In the genomic region with DNA sequence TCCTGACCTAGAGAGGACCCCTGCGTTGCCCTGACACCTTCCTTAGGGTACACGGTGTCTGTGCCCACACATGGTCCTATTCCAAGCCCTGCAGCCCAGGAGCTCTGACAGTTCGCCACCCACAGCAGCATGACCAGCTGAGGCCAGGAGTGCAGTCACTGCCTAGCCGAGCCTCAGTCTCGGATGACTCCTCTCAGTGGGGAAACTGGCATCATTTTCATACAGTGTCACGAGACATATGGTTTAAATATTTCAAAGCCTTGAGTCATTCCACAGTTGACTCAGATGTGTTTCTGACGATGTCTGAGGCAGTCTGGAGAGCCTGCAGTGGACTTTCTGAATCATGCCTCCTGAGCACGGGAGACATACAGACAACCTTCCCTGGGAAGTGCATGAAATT, we compare ENCODE assay signal across 9 cellular contexts.
A peak's percentile ranks its signal among the peaks of the same experiment; 100 is the strongest.
DNase-seq lines count a peak whose midpoint lies in the region; ATAC-seq, FAIRE-seq and TF ChIP-seq lines count a peak whose summit lies in the region.
"Had no signal": no experiment of that assay in that cellular context is flagged by ENCODE, and none has a peak within 500 bp of the region (broad histone marks: within the 10 kb centered on the region; RNA-seq: fewer than 3 reads in every experiment).

No MANE protein-coding gene starts in this region.

- H3K36me3 ChIP-seq in HEK293 (ENCODE audit: control insufficient read depth in 2 of 2, insufficient read depth in 1 of 2, low read length in 2 of 2) (no peaks in the 10 kb centered on the region), mucosa of descending colon (ENCODE audit: low read depth) (no peaks in the 10 kb centered on the region), thyroid gland (no peaks in the 10 kb centered on the region)
- H3K36me3 ChIP-seq: right lobe of liver had no signal

- H3K9me3 ChIP-seq in AG04450 (ENCODE audit: control insufficient read depth, insufficient read depth, low read length): no peaks in the 10 kb centered on the region
- no peaks in the 10 kb centered on the region for H3K9me3 ChIP-seq in HEK293 (ENCODE audit: control insufficient read depth, insufficient read depth, low read depth, low read length)
- H3K9me3 ChIP-seq in mucosa of descending colon: no peaks in the 10 kb centered on the region
- H3K9me3 ChIP-seq in thyroid gland: no peaks in the 10 kb centered on the region
- H3K9me3 ChIP-seq: right lobe of liver had no signal

- H3K36me3 Mint-ChIP-seq in activated T-helper 2 cell treated with anti-CD3 and anti-CD28 coated beads, Interferon-gamma antibody, Interleukin-2, Interleukin-4, amounts not matched to agents 10 μg/mL and 5 μg/mL and 100 μg/mL, durations not matched to agents 14 hours and 24 hours and 36 hours (ENCODE audit: low read depth): no peaks in the 10 kb centered on the region

- CTCF ChIA-PET in AG04450 (lab: Charles Lee) (interaction anchor here (0.6 kb wide), 1 partner anchor 154 kb away, joined by 3 read pairs; no protein-coding TSS in a partner anchor), HEK293 (lab: Yijun Ruan, JAX) (no interaction called here)

- H3K27me3 Mint-ChIP-seq in activated T-helper 2 cell treated with anti-CD3 and anti-CD28 coated beads, Interferon-gamma antibody, Interleukin-2, Interleukin-4, amounts not matched to agents 10 μg/mL and 5 μg/mL and 100 μg/mL, durations not matched to agents 14 hours and 24 hours and 36 hours (ENCODE audit: low read depth): peaks cover 39% of the 10 kb centered on the region

- intact Hi-C loops in activated T-helper 2 cell treated with anti-CD3 and anti-CD28 coated beads, Interferon-gamma antibody, Interleukin-2, Interleukin-4, amounts not matched to agents 10 μg/mL and 5 μg/mL and 100 μg/mL, durations not matched to agents 14 hours and 24 hours and 36 hours (cut with micrococcal nuclease): no loop called here
- intact Hi-C loops in mucosa of descending colon (cut with DNase I, micrococcal nuclease): no loop called here
- intact Hi-C loops in thyroid gland (cut with DNase I): no loop called here

- DNase-seq in AG04450 (ENCODE audit: low read depth, low spot score) (peak; percentile 91), mucosa of descending colon (no peak), GM19239 (ENCODE audit: insufficient read length, low spot score) (no peak), nucleus accumbens (lab: John Stamatoyannopoulos, UW) (no peak), thyroid gland (no peak), cerebellar cortex (ENCODE audit: low spot score) (no peak)
- DNase-seq in activated T-helper 2 cell treated with anti-CD3 and anti-CD28 coated beads, Interferon-gamma antibody, Interleukin-2, Interleukin-4, amounts not matched to agents 10 μg/mL and 5 μg/mL and 100 μg/mL, durations not matched to agents 14 hours and 24 hours and 36 hours (ENCODE audit: low spot score): peak; percentile 13
- DNase-seq: right lobe of liver had no signal

- H3K4me3 Mint-ChIP-seq in activated T-helper 2 cell treated with anti-CD3 and anti-CD28 coated beads, Interferon-gamma antibody, Interleukin-2, Interleukin-4, amounts not matched to agents 10 μg/mL and 5 μg/mL and 100 μg/mL, durations not matched to agents 14 hours and 24 hours and 36 hours (ENCODE audit: low read depth): no peak overlapping the region

- peak overlapping the region; percentile 85 for H3K27ac ChIP-seq in AG04450 (ENCODE audit: low read depth, low read length)
- H3K27ac ChIP-seq in HEK293 (ENCODE audit: extremely low read depth, low read depth, low read length): no peak overlapping the region
- H3K27ac ChIP-seq in thyroid gland: no peak overlapping the region
- H3K27ac ChIP-seq: right lobe of liver had no signal

- no peaks in the 10 kb centered on the region for H3K4me1 ChIP-seq in HEK293 (ENCODE audit: control insufficient read depth, insufficient read depth, low read length)
- H3K4me1 ChIP-seq in mucosa of descending colon (ENCODE audit: low read depth): no peaks in the 10 kb centered on the region
- H3K4me1 ChIP-seq in thyroid gland: peaks cover 0 to 7% of the 10 kb centered on the region in 2 donors
- H3K4me1 ChIP-seq: right lobe of liver had no signal

- H3K9me3 Mint-ChIP-seq in activated T-helper 2 cell treated with anti-CD3 and anti-CD28 coated beads, Interferon-gamma antibody, Interleukin-2, Interleukin-4, amounts not matched to agents 10 μg/mL and 5 μg/mL and 100 μg/mL, durations not matched to agents 14 hours and 24 hours and 36 hours: no peaks in the 10 kb centered on the region

- H3K4me3 ChIP-seq in AG04450 (ENCODE audit: low read depth, low read length) (no peak overlapping the region), HEK293 (ENCODE audit: low read depth, low read length) (no peak overlapping the region), mucosa of descending colon (no peak overlapping the region), thyroid gland (replicated peaks in 1 of 3) (no peak overlapping the region)
- H3K4me3 ChIP-seq: right lobe of liver had no signal

- peak; percentile 45 for ATAC-seq in mucosa of descending colon

- peak overlapping the region; percentile 62 for H3K27ac Mint-ChIP-seq in activated T-helper 2 cell treated with anti-CD3 and anti-CD28 coated beads, Interferon-gamma antibody, Interleukin-2, Interleukin-4, amounts not matched to agents 10 μg/mL and 5 μg/mL and 100 μg/mL, durations not matched to agents 14 hours and 24 hours and 36 hours

- H3K27me3 ChIP-seq in AG04450 (ENCODE audit: control insufficient read depth, insufficient read depth, low read length): no peaks in the 10 kb centered on the region
- H3K27me3 ChIP-seq in thyroid gland: no peaks in the 10 kb centered on the region
- H3K27me3 ChIP-seq: right lobe of liver had no signal

- no peak for FAIRE-seq in GM19239 (lab: Jason Lieb, UNC)

- H3K4me1 Mint-ChIP-seq in activated T-helper 2 cell treated with anti-CD3 and anti-CD28 coated beads, Interferon-gamma antibody, Interleukin-2, Interleukin-4, amounts not matched to agents 10 μg/mL and 5 μg/mL and 100 μg/mL, durations not matched to agents 14 hours and 24 hours and 36 hours (ENCODE audit: low read depth): peaks cover 25% of the 10 kb centered on the region

- 59 to 68% methylated on average over 8 of the region's 8 CpGs for WGBS in thyroid gland, 2 donors

- no peak for TF ChIP-seq POLR2A in thyroid gland (IDR thresholded peaks at IDR 0.05)

- POLR2A ChIA-PET in AG04450 (lab: Yijun Ruan, JAX): interaction anchor here (0.6 kb wide), 1 partner anchor 68 kb away, joined by 3 read pairs; no protein-coding TSS in a partner anchor
- POLR2A ChIA-PET in HEK293 (lab: Yijun Ruan, JAX): no interaction called here

- TF ChIP-seq CTCF in AG04450 (IDR thresholded peaks at IDR 0.05; ENCODE audit: low read depth, low read length) (no peak), HEK293 (tag by site-specific recombination; IDR thresholded peaks at IDR 0.05) (no peak), mucosa of descending colon (IDR thresholded peaks at IDR 0.05) (no peak), thyroid gland (IDR thresholded peaks at IDR 0.05) (no peak)

TF ChIP-seq in HEK293, 187 proteins besides CTCF, POLR2A, EP300 and RAD21 (continues in another document):
- TF ChIP-seq REPIN1 (tag by site-specific recombination; IDR thresholded peaks at IDR 0.05; ENCODE audit: low read depth) (no peak), ZBTB7A (tag by site-specific recombination; IDR thresholded peaks at IDR 0.05; ENCODE audit: low read depth) (no peak)
- TF ChIP-seq, protein P1, sequence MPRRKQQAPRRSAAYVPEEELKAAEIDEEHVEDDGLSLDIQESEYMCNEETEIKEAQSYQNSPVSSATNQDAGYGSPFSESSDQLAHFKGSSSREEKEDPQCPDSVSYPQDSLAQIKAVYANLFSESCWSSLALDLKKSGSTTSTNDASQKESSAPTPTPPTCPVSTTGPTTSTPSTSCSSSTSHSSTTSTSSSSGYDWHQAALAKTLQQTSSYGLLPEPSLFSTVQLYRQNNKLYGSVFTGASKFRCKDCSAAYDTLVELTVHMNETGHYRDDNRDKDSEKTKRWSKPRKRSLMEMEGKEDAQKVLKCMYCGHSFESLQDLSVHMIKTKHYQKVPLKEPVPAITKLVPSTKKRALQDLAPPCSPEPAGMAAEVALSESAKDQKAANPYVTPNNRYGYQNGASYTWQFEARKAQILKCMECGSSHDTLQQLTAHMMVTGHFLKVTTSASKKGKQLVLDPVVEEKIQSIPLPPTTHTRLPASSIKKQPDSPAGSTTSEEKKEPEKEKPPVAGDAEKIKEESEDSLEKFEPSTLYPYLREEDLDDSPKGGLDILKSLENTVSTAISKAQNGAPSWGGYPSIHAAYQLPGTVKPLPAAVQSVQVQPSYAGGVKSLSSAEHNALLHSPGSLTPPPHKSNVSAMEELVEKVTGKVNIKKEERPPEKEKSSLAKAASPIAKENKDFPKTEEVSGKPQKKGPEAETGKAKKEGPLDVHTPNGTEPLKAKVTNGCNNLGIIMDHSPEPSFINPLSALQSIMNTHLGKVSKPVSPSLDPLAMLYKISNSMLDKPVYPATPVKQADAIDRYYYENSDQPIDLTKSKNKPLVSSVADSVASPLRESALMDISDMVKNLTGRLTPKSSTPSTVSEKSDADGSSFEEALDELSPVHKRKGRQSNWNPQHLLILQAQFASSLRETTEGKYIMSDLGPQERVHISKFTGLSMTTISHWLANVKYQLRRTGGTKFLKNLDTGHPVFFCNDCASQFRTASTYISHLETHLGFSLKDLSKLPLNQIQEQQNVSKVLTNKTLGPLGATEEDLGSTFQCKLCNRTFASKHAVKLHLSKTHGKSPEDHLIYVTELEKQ (tag by site-specific recombination; IDR thresholded peaks at IDR 0.05; ENCODE audit: borderline replicate concordance): no peak; the same call in 1 of the 2 replicates
- TF ChIP-seq, protein P2, sequence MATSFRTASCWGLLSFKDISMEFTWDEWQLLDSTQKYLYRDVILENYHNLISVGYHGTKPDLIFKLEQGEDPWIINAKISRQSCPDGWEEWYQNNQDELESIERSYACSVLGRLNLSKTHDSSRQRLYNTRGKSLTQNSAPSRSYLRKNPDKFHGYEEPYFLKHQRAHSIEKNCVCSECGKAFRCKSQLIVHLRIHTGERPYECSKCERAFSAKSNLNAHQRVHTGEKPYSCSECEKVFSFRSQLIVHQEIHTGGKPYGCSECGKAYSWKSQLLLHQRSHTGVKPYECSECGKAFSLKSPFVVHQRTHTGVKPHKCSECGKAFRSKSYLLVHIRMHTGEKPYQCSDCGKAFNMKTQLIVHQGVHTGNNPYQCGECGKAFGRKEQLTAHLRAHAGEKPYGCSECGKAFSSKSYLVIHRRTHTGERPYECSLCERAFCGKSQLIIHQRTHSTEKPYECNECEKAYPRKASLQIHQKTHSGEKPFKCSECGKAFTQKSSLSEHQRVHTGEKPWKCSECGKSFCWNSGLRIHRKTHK (tag by site-specific recombination; IDR thresholded peaks at IDR 0.05): no peak
- TF ChIP-seq, protein P3, sequence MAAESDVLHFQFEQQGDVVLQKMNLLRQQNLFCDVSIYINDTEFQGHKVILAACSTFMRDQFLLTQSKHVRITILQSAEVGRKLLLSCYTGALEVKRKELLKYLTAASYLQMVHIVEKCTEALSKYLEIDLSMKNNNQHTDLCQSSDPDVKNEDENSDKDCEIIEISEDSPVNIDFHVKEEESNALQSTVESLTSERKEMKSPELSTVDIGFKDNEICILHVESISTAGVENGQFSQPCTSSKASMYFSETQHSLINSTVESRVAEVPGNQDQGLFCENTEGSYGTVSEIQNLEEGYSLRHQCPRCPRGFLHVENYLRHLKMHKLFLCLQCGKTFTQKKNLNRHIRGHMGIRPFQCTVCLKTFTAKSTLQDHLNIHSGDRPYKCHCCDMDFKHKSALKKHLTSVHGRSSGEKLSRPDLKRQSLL (tag by site-specific recombination; IDR thresholded peaks at IDR 0.05): no peak

Comparison
In these comparisons a context has a peak if more than half of its experiments do, and no peak if none do; other contexts are left out.
1. DNase-seq: peak in AG04450 (single experiment) and activated T-helper 2 cell treated with anti-CD3 and anti-CD28 coated beads, Interferon-gamma antibody, Interleukin-2, Interleukin-4, amounts not matched to agents 10 μg/mL and 5 μg/mL and 100 μg/mL, durations not matched to agents 14 hours and 24 hours and 36 hours (single experiment); none in mucosa of descending colon (0 of 3), GM19239 (single experiment), nucleus accumbens (0 of 56), thyroid gland (0 of 2) and cerebellar cortex (single experiment).